In genomic region chr5:79878721-79879336, GRCh38 we compare ENCODE assay signal across 9 cellular contexts.
A peak's percentile ranks its signal among the peaks of the same experiment; 100 is the strongest.
DNase-seq lines count a peak whose midpoint lies in the region; ATAC-seq, FAIRE-seq and TF ChIP-seq lines count a peak whose summit lies in the region.
"Had no signal": no experiment of that assay in that cellular context is flagged by ENCODE, and none has a peak within 500 bp of the region (broad histone marks: within the 10 kb centered on the region; RNA-seq: fewer than 3 reads in every experiment).

No MANE protein-coding gene starts in this region.

- TF ChIP-seq CTCF in A549 (IDR thresholded peaks at IDR 0.05) (0 out of 3 replicates have a peak, but pooled peaks have one; percentile 18), GM23338 (conservative IDR thresholded peaks at IDR 0.05; ENCODE audit: low read depth in 2 of 2) (peak; percentile 80 to 90), fibroblast of villous mesenchyme (IDR thresholded peaks at IDR 0.05; ENCODE audit: insufficient read depth, low read depth, low read length) (peak; percentile 51), stomach (IDR thresholded peaks at IDR 0.05) (no peak)

- no peaks in the 10 kb centered on the region for H3K79me2 ChIP-seq in GM23338 (replicated peaks; ENCODE audit: insufficient read depth)

- H4K20me1 ChIP-seq in GM23338 (replicated peaks; ENCODE audit: insufficient read depth): no peaks in the 10 kb centered on the region

- no peak overlapping the region for H3K4me3 ChIP-seq in A549
- H3K4me3 ChIP-seq in GM23338: no peak overlapping the region
- H3K4me3 ChIP-seq in fibroblast of villous mesenchyme (ENCODE audit: low read depth, low read length): no peak overlapping the region
- H3K4me3 ChIP-seq in stomach: no peak overlapping the region
- H3K4me3 ChIP-seq: lung had no signal

- no peaks in the 10 kb centered on the region for H3F3A ChIP-seq in GM23338 (replicated peaks; ENCODE audit: low read depth)

- H3K36me3 ChIP-seq in GM23338 (ENCODE audit: insufficient read depth): no peaks in the 10 kb centered on the region
- H3K36me3 ChIP-seq in stomach: no peaks in the 10 kb centered on the region

- peaks cover 2% of the 10 kb centered on the region for H3K27me3 Mint-ChIP-seq in GM23338 (ENCODE audit: insufficient read depth, low read depth, poor library complexity)

- H3K4me3 Mint-ChIP-seq in GM23338: no peak overlapping the region

- H3K9me3 ChIP-seq in A549: no peaks in the 10 kb centered on the region
- no peaks in the 10 kb centered on the region for H3K9me3 ChIP-seq in stomach

- ATAC-seq in A549 (peak; percentile 55 to 81; a peak in 3 of 6 replicates), GM23338 (peak; percentile 98), HG03442 (IDR thresholded peaks at IDR 0.05; ENCODE audit: unreplicated experiment) (no peak)

- TF ChIP-seq RAD21 in A549 (conservative IDR thresholded peaks at IDR 0.05 in 1 of 2, IDR thresholded peaks at IDR 0.05 in 1 of 2): peak in 1 of 2 experiments; percentile 29; a peak in 1 of 5 replicates

- DNase-seq in A549 (ENCODE audit: low read depth in 1 of 2, low spot score in 1 of 2): peak; percentile 11 to 21
- peak; percentile 75 for DNase-seq in GM23338 (ENCODE audit: low spot score)
- peak; percentile 39 for DNase-seq in UCSD-AML1 (lab: John Stamatoyannopoulos, UW; ENCODE audit: unreplicated experiment)
- DNase-seq in fibroblast of villous mesenchyme (ENCODE audit: low read depth): peak; percentile 2
- DNase-seq in stomach: no peak
- no peak for DNase-seq in AG20443 (ENCODE audit: low spot score)
- no peak for DNase-seq in occipital lobe (lab: John Stamatoyannopoulos, UW)

- no peak for TF ChIP-seq POLR2A in A549 (IDR thresholded peaks at IDR 0.05; ENCODE audit: low read length)
- no peak for TF ChIP-seq POLR2A in stomach (IDR thresholded peaks at IDR 0.05)

- H3K4me1 ChIP-seq in A549 (no peaks in the 10 kb centered on the region), GM23338 (ENCODE audit: insufficient read depth) (no peaks in the 10 kb centered on the region), stomach (no peaks in the 10 kb centered on the region)

- H3K27me3 ChIP-seq in GM23338 (ENCODE audit: insufficient read depth): no peaks in the 10 kb centered on the region
- H3K27me3 ChIP-seq in stomach: no peaks in the 10 kb centered on the region

- H3K36me3 Mint-ChIP-seq in GM23338 (ENCODE audit: low read depth): no peaks in the 10 kb centered on the region

- intact Hi-C loops in stomach (cut with DNase I; ENCODE audit: low total_unique reads): no loop called here

- H2AFZ ChIP-seq in GM23338: no peak overlapping the region

- 8% methylated on average over 5 of the region's 5 CpGs for WGBS in A549 (ENCODE audit: missing lambda C conversion rate)
- WGBS in stomach, 5 donors: 43 to 56% (median 46%) methylated on average over 5 of the region's 5 CpGs

- no peaks in the 10 kb centered on the region for H3K9me3 Mint-ChIP-seq in GM23338

- H3K4me1 Mint-ChIP-seq in GM23338: no peaks in the 10 kb centered on the region

- POLR2A ChIA-PET in A549 (lab: Yijun Ruan, JAX): no interaction called here

- no peak overlapping the region for H3K27ac Mint-ChIP-seq in GM23338

- H3K27ac ChIP-seq in A549 (no peak overlapping the region), GM23338 (ENCODE audit: low read depth) (no peak overlapping the region), stomach (no peak overlapping the region)

- H3K4me2 ChIP-seq in A549 (no peak overlapping the region), GM23338 (no peak overlapping the region)

- H3K9me2 ChIP-seq in GM23338 (ENCODE audit: insufficient read depth): no peaks in the 10 kb centered on the region

- TF ChIP-seq EP300 in A549 (IDR thresholded peaks at IDR 0.05): no peak
- no peak for TF ChIP-seq EP300 in stomach (IDR thresholded peaks at IDR 0.05)

- FAIRE-seq in A549 (lab: Jason Lieb, UNC): no peak

- CTCF ChIA-PET in A549 (lab: Yijun Ruan, JAX): interaction anchor here (0.6 to 2.8 kb wide), 5 partner anchors 10 to 205 kb away, joined by 3 to 18 read pairs (median 5); no protein-coding TSS in a partner anchor

TF ChIP-seq in A549, 52 proteins besides CTCF, POLR2A, EP300 and RAD21:
- TF ChIP-seq SMC3 (IDR thresholded peaks at IDR 0.05) (0 out of 3 replicates have a peak, but pooled peaks have one; percentile 10), HOXB13 (CRISPR knock-in tag; IDR thresholded peaks at IDR 0.05; ENCODE audit: low read depth) (no peak)
- TF ChIP-seq, protein P1, sequence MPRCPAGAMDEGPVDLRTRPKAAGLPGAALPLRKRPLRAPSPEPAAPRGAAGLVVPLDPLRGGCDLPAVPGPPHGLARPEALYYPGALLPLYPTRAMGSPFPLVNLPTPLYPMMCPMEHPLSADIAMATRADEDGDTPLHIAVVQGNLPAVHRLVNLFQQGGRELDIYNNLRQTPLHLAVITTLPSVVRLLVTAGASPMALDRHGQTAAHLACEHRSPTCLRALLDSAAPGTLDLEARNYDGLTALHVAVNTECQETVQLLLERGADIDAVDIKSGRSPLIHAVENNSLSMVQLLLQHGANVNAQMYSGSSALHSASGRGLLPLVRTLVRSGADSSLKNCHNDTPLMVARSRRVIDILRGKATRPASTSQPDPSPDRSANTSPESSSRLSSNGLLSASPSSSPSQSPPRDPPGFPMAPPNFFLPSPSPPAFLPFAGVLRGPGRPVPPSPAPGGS (IDR thresholded peaks at IDR 0.05): no peak
TF ChIP-seq in A549: peak in this region for 1.

TF ChIP-seq in GM23338, 12 proteins besides CTCF, POLR2A, EP300 and RAD21:
- TF ChIP-seq EZH2 (IDR thresholded peaks at IDR 0.05; ENCODE audit: low read depth, unreplicated experiment) (no peak), ZNF114 (CRISPR knock-in tag; IDR thresholded peaks at IDR 0.05) (no peak), NANOG (IDR thresholded peaks at IDR 0.05; ENCODE audit: borderline replicate concordance) (no peak), EZH2phosphoT487 (IDR thresholded peaks at IDR 0.05; ENCODE audit: unreplicated experiment) (no peak), ZNF331 (CRISPR knock-in tag; IDR thresholded peaks at IDR 0.05; ENCODE audit: low read depth) (no peak), POLR2AphosphoS5 (IDR thresholded peaks at IDR 0.05; ENCODE audit: low read depth) (no peak), STAT1 (IDR thresholded peaks at IDR 0.05; ENCODE audit: unreplicated experiment) (no peak)

Comparison
In these comparisons a context has a peak if more than half of its experiments do, and no peak if none do; other contexts are left out.
1. DNase-seq: peak in A549 (2 of 2), GM23338 (single experiment), UCSD-AML1 (single experiment) and fibroblast of villous mesenchyme (single experiment); none in stomach (single experiment), AG20443 (single experiment) and occipital lobe (single experiment).
2. CTCF ChIP-seq: peak in A549 (single experiment), GM23338 (2 of 2) and fibroblast of villous mesenchyme (single experiment); none in stomach (0 of 7).